ENCODE assay signal across 1 cellular context in genomic region chr6:56652994-56653393, GRCh38.
TF ChIP-seq lines count a peak whose summit lies in the region.

No MANE protein-coding gene starts in this region.

TF ChIP-seq in HepG2, 621 proteins besides CTCF, POLR2A, EP300 and RAD21 (continued from another document):
- TF ChIP-seq HMG20A (CRISPR knock-in tag; IDR thresholded peaks at IDR 0.05; ENCODE audit: borderline replicate concordance), result 0 out of 2 replicates have a peak, but pooled peaks have one; percentile 24
- TF ChIP-seq SOX5 (CRISPR knock-in tag; IDR thresholded peaks at IDR 0.05; ENCODE audit: borderline replicate concordance), result no peak
- no peak for TF ChIP-seq ZNF883 (CRISPR knock-in tag; IDR thresholded peaks at IDR 0.05; ENCODE audit: not compliant biosample characterization)
- no peak for TF ChIP-seq KLF6 (CRISPR knock-in tag; IDR thresholded peaks at IDR 0.05)
